ENCODE assay signal across 22 cellular contexts in the genomic region with DNA sequence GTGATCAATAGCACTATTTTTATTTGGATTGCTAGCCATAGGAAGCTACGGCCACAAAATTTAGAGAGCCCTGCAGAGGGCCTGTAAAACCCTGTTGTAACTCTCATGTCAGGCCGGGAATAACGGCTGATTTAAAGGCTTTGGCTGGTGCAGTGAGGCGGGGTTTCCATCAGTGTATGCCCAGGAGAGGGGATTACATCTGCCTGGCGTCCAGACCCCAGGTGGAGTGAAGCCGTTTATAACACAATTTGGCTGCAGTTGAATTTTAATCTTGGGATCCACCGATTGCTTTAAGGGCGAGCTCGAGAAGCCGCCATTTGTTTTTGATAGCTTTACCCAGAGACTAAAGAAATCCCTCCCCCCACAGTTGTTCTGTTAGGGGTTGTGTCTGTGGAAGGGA. TPM values are rescaled to one million over a fixed set of nuclear protein-coding genes. Genes with fewer than 3 reads are reported as not detected.
"Had no signal": no experiment of that assay in that cellular context is flagged by ENCODE, and none has a peak within 500 bp of the region (broad histone marks: within the 10 kb centered on the region; RNA-seq: fewer than 3 reads in every experiment).

No MANE protein-coding gene starts in this region.

- H3K27ac Mint-ChIP-seq: activated B cell treated with CpG ODN at 0.5 μM for 24 hours; activated CD8-positive, alpha-beta T cell treated with anti-CD3 and anti-CD28 coated beads for 36 hours; immature natural killer cell; memory B cell; naive B cell had no signal

- H3K27me3 ChIP-seq: uterus had no signal

- H3K4me1 ChIP-seq: tibial artery, uterus had no signal

- H3K4me3 ChIP-seq: coronary artery, mucosa of descending colon, tibial artery, uterus had no signal

- H3K9me3 ChIP-seq: mucosa of descending colon, tibial artery, uterus had no signal

- ATAC-seq: activated CD8-positive, alpha-beta T cell treated with anti-CD3 and anti-CD28 coated beads for 36 hours; esophagus mucosa; mucosa of descending colon had no signal

- DNase-seq: activated B cell treated with CpG ODN at 0.5 μM for 24 hours; activated CD4-positive, alpha-beta T cell treated with anti-CD3 and anti-CD28 coated beads for 48 hours; activated CD8-positive, alpha-beta T cell treated with anti-CD3 and anti-CD28 coated beads for 36 hours; activated effector memory CD4-positive, alpha-beta T cell treated with Interleukin-2 at 50 U/mL for 16 hours; activated naive CD4-positive, alpha-beta T cell treated with anti-CD3 and anti-CD28 coated beads, Interleukin-2, amount 50 U/mL, for 16 hours; activated T-cell treated with anti-CD3 and anti-CD28 coated beads, Interleukin-2, amount 50 U/mL, for 48 hours; aorta; immature natural killer cell; kidney glomerular epithelial cell; mucosa of descending colon; naive B cell; posterior cingulate gyrus; stimulated activated CD4-positive, alpha-beta T cell treated with anti-CD3 and anti-CD28 coated beads, Interleukin-2, amount 100 ng/mL, for 24 hours; stimulated activated naive CD4-positive, alpha-beta T cell treated with Interleukin-2 at 50 U/mL for 16 hours; T-helper 2 cell; tibial artery; uterus had no signal

- H3K4me1 Mint-ChIP-seq: activated B cell treated with CpG ODN at 0.5 μM for 24 hours; central memory CD8-positive, alpha-beta T cell; immature natural killer cell; memory B cell; naive B cell had no signal

- H3K27ac ChIP-seq: coronary artery, tibial artery, uterus had no signal

- H3K36me3 Mint-ChIP-seq: immature natural killer cell, memory B cell, naive B cell had no signal

- H3K9me3 Mint-ChIP-seq: activated CD8-positive, alpha-beta T cell treated with anti-CD3 and anti-CD28 coated beads for 36 hours; central memory CD8-positive, alpha-beta T cell had no signal

- H3K4me3 Mint-ChIP-seq: activated B cell treated with CpG ODN at 0.5 μM for 24 hours; activated CD8-positive, alpha-beta T cell treated with anti-CD3 and anti-CD28 coated beads for 36 hours; central memory CD8-positive, alpha-beta T cell; immature natural killer cell; memory B cell; naive B cell had no signal

- H3K36me3 ChIP-seq: tibial artery, uterus had no signal

RNA-seq across cellular contexts. Expression of a gene that starts 29.1 kb away (rescaled TPM):
- total RNA-seq: activated B cell treated with CpG ODN at 0.5 μM for 24 hours; activated CD8-positive, alpha-beta T cell treated with anti-CD3 and anti-CD28 coated beads for 36 hours; liver had no signal
- polyA plus RNA-seq: immature natural killer cell had no signal
